ENCODE assay signal across 8 cellular contexts in genomic region chr6:36444470-36444869, GRCh38. TPM values are rescaled to one million over a fixed set of nuclear protein-coding genes. Genes with fewer than 3 reads are reported as not detected.
DNase-seq lines count a peak whose midpoint lies in the region; ATAC-seq and TF ChIP-seq lines count a peak whose summit lies in the region.

No MANE protein-coding gene starts in this region.

- H3K27me3 ChIP-seq in RWPE2 (ENCODE audit: insufficient read depth, poor library complexity, severe bottlenecking) (no peaks in the 10 kb centered on the region), esophagus muscularis mucosa (no peaks in the 10 kb centered on the region)

- ATAC-seq in RWPE2 (ENCODE audit: low read depth), result peak; percentile 17; the same call in 1 of the 3 replicates
- no peak for ATAC-seq in HG03135 (IDR thresholded peaks at IDR 0.05; ENCODE audit: unreplicated experiment)
- ATAC-seq in GM21367 (IDR thresholded peaks at IDR 0.05; ENCODE audit: unreplicated experiment), result no peak

- H3K9me3 ChIP-seq in RWPE2 (ENCODE audit: severe bottlenecking) (no peaks in the 10 kb centered on the region), esophagus muscularis mucosa (no peaks in the 10 kb centered on the region)

- peaks cover 24% of the 10 kb centered on the region for H3K4me1 ChIP-seq in RWPE2 (ENCODE audit: insufficient read depth, poor library complexity, severe bottlenecking)
- peaks cover 34 to 62% (median 52%) of the 10 kb centered on the region in 4 donors for H3K4me1 ChIP-seq in esophagus muscularis mucosa

- TF ChIP-seq CTCF in RWPE2 (IDR thresholded peaks at IDR 0.05; ENCODE audit: poor library complexity, severe bottlenecking) (no peak), esophagus muscularis mucosa (IDR thresholded peaks at IDR 0.05) (no peak)

- H3K36me3 ChIP-seq in RWPE2 (ENCODE audit: low read depth), result peaks cover 19% of the 10 kb centered on the region
- peaks cover 0 to 11% (median 2%) of the 10 kb centered on the region in 4 donors for H3K36me3 ChIP-seq in esophagus muscularis mucosa

- 39% methylated on average over 3 of the region's 3 CpGs for WGBS in esophagus muscularis mucosa

- no peak for TF ChIP-seq POLR2A in esophagus muscularis mucosa (IDR thresholded peaks at IDR 0.05; ENCODE audit: low read depth)

- TF ChIP-seq EP300 in esophagus muscularis mucosa (IDR thresholded peaks at IDR 0.05), result no peak

- DNase-seq in EH (ENCODE audit: low read depth), result peak; percentile 83
- DNase-seq in RWPE2 (ENCODE audit: low spot score), result no peak
- DNase-seq in esophagus muscularis mucosa (ENCODE audit: extremely low spot score), result peak; percentile 42
- DNase-seq in pulmonary artery endothelial cell (ENCODE audit: low read depth, low spot score), result peak; percentile 54
- no peak for DNase-seq in NCI-H2081 treated with DMSO at 0.1 percent for 48 hours (lab: John Stamatoyannopoulos, UW)
- no peak for DNase-seq in cerebellum (ENCODE audit: low spot score)

- H3K27ac ChIP-seq in RWPE2 (ENCODE audit: poor library complexity, severe bottlenecking), result peak overlapping the region; percentile 78
- peak overlapping the region; percentile 96 to 100 (median 98) for H3K27ac ChIP-seq in esophagus muscularis mucosa (replicated peaks in 1 of 4)

- H3K4me3 ChIP-seq in RWPE2 (ENCODE audit: severe bottlenecking) (peak overlapping the region; percentile 89), esophagus muscularis mucosa (peak overlapping the region; percentile 95 to 99 (median 96))

- intact Hi-C loops in esophagus muscularis mucosa (cut with DNase I), result loop anchor here (5.0 kb wide), 2 partner anchors 103 to 153 kb away; partner anchors contain the start of gene STK38

RNA-seq across cellular contexts. Expression of gene KCTD20, which starts 1.7 kb away (rescaled TPM):
- total RNA-seq in esophagus muscularis mucosa, result 10 to 100 TPM; 47.3 to 78.2 (median 63.0) TPM
- 79.6 and 81.6 TPM in 2 replicates for total RNA-seq in pulmonary artery endothelial cell
- 61.8 TPM for total RNA-seq in cerebellum

RNA-seq across cellular contexts. Expression of gene PXT1, which starts 1.8 kb away (rescaled TPM):
- total RNA-seq in esophagus muscularis mucosa (not detected), pulmonary artery endothelial cell (0.07 TPM in 2 replicates), cerebellum (not detected)

RNA-seq across cellular contexts. Expression of gene ETV7, which starts 57.0 kb away (rescaled TPM):
- total RNA-seq in esophagus muscularis mucosa (1 to 10 TPM in 1 of 4 donors, under 1 TPM in 1, not detected in 2; 0.71 to 1.5 TPM), pulmonary artery endothelial cell (0.35 and 0.40 TPM in 2 replicates), cerebellum (not detected)

Comparison
In these comparisons a context has a peak if more than half of its experiments do, and no peak if none do; other contexts are left out.
1. DNase-seq: peak in EH (single experiment), esophagus muscularis mucosa (single experiment) and pulmonary artery endothelial cell (single experiment); none in RWPE2 (single experiment), NCI-H2081 treated with DMSO at 0.1 percent for 48 hours (single experiment) and cerebellum (single experiment).